9 cellular contexts compared by ENCODE assay signal in genomic region chr21:46551636-46552241, GRCh38. TPM values are rescaled to one million over a fixed set of nuclear protein-coding genes. Genes with fewer than 3 reads are reported as not detected.
DNase-seq lines count a peak whose midpoint lies in the region; ATAC-seq and TF ChIP-seq lines count a peak whose summit lies in the region.
"Had no signal": no experiment of that assay in that cellular context is flagged by ENCODE, and none has a peak within 500 bp of the region (broad histone marks: within the 10 kb centered on the region; RNA-seq: fewer than 3 reads in every experiment).

No MANE protein-coding gene starts in this region.

- H3K9me2 ChIP-seq in HCT116 (ENCODE audit: insufficient read depth) = no peaks in the 10 kb centered on the region

- no peak overlapping the region for H3K4me3 ChIP-seq in HCT116 (replicated peaks in 1 of 2; ENCODE audit: low read depth in 1 of 2, low read length in 2 of 2)
- H3K4me3 ChIP-seq: HAP-1 had no signal

- H4K20me1 ChIP-seq in HCT116 (ENCODE audit: insufficient read depth) = no peaks in the 10 kb centered on the region

- H3K4me2 ChIP-seq in HCT116 (ENCODE audit: low read length) = no peak overlapping the region

- H3K4me1 ChIP-seq in HCT116 (ENCODE audit: control insufficient read depth in 1 of 2, insufficient read depth in 2 of 2, low read length in 2 of 2) = no peaks in the 10 kb centered on the region
- H3K4me1 ChIP-seq: HAP-1 had no signal

- POLR2A ChIA-PET in HCT116 (lab: Charles Lee) = no interaction called here

- CTCF ChIA-PET in HCT116 (lab: Charles Lee) = no interaction called here

- no peak for TF ChIP-seq RAD21 in HCT116 (IDR thresholded peaks at IDR 0.05; ENCODE audit: low read depth)

- no peak overlapping the region for H3K9ac ChIP-seq in HCT116 (ENCODE audit: low read length)

- peaks cover 4 to 7% of the 10 kb centered on the region in 2 experiments; a peak in 3 of 4 replicates for H3K36me3 ChIP-seq in HCT116 (ENCODE audit: control insufficient read depth in 1 of 2, insufficient read depth in 2 of 2, low read length in 2 of 2)

- BruUV-seq in HCT116 (replicated peaks; lab: Mats Ljungman, UMichigan) = no TSS peak

- H2AFZ ChIP-seq in HCT116 (ENCODE audit: low read depth, low read length, poor library complexity, severe bottlenecking) = no peak overlapping the region

- H3K27me3 ChIP-seq in HCT116 (ENCODE audit: insufficient read depth, low read length) = no peaks in the 10 kb centered on the region

- RAD21 ChIA-PET in HCT116 (lab: Charles Lee; ENCODE audit: low non-redundant PET in 1 of 2, low total read pairs in 2 of 2, uncharacterized antibody in 2 of 2, unreplicated experiment in 2 of 2) = no interaction called here

- H3K9me3 ChIP-seq in HCT116 (ENCODE audit: control insufficient read depth in 1 of 2, insufficient read depth in 1 of 2, low read depth in 1 of 2, low read length in 2 of 2) = no peaks in the 10 kb centered on the region
- H3K9me3 ChIP-seq: HAP-1 had no signal

- no peak for DNase-seq in HCT116 (ENCODE audit: low read depth, low spot score)
- peak; percentile 20 for DNase-seq in activated CD8-positive, alpha-beta memory T cell treated with anti-CD3 and anti-CD28 coated beads, Interleukin-2, amount 50 U/mL, for 1 hour (ENCODE audit: extremely low read depth)
- peak; percentile 59 for DNase-seq in Right ventricle myocardium superior
- peak in 2 of 3 donors; percentile 21 to 42 for DNase-seq in stimulated activated CD4-positive, alpha-beta T cell treated with anti-CD3 and anti-CD28 coated beads, TNF-alpha, amount 100 ng/mL, for 48 hours (ENCODE audit: low read depth in 3 of 3)
- DNase-seq in putamen (ENCODE audit: low spot score) = no peak
- no peak for DNase-seq in C1 segment of cervical spinal cord (lab: John Stamatoyannopoulos, UW)
- no peak for DNase-seq in KBM-7
- no peak for DNase-seq in NCI-H1092 (lab: John Stamatoyannopoulos, UW)

- in situ Hi-C loops in KBM-7 (cut with MboI; ENCODE audit: low pct_unique_long_range_greater_than_20kb, low sequenced_read_pairs) = no loop called here

- TF ChIP-seq POLR2A in HCT116 (IDR thresholded peaks at IDR 0.05; ENCODE audit: borderline replicate concordance, extremely low read depth, insufficient read depth, insufficient read length) = no peak

- TF ChIP-seq CTCF in HCT116 (IDR thresholded peaks at IDR 0.05 in 2 of 3, conservative IDR thresholded peaks at IDR 0.05 in 1 of 3; ENCODE audit: borderline replicate concordance in 1 of 3, insufficient read depth in 1 of 3, low read depth in 2 of 3, low read length in 2 of 3) = no peak

- H3K27ac ChIP-seq in HCT116 (ENCODE audit: low read depth, low read length) = no peak overlapping the region

- H3K79me2 ChIP-seq in HCT116 (ENCODE audit: insufficient read depth, low read length) = no peaks in the 10 kb centered on the region

- ATAC-seq in HCT116 (peak; percentile 53), Right ventricle myocardium superior (ENCODE audit: poor library complexity) (no peak)

- intact Hi-C loops in HCT116 (cut with micrococcal nuclease) (no loop called here), Right ventricle myocardium superior (cut with DNase I) (no loop called here)

TF ChIP-seq in HCT116, 20 proteins besides CTCF, POLR2A, EP300 and RAD21:
- TF ChIP-seq ZBTB33 (IDR thresholded peaks at IDR 0.05; ENCODE audit: extremely low read depth, insufficient replicate concordance, low read length) (no peak), CEBPB (IDR thresholded peaks at IDR 0.05; ENCODE audit: low read depth) (no peak), MAX (IDR thresholded peaks at IDR 0.05) (no peak)
TF ChIP-seq in HCT116: peak in this region for 0.

RNA-seq across cellular contexts. Expression of gene S100B, which starts 53.1 kb away (rescaled TPM):
- total RNA-seq in HCT116 (2021; ENCODE audit: unreplicated experiment) (not detected), Right ventricle myocardium superior (5.5 TPM)
- polyA plus RNA-seq in HCT116 (2012) = not detected in 2 replicates

Comparison
In these comparisons a context has a peak if more than half of its experiments do, and no peak if none do; other contexts are left out.
1. DNase-seq: peak in activated CD8-positive, alpha-beta memory T cell treated with anti-CD3 and anti-CD28 coated beads, Interleukin-2, amount 50 U/mL, for 1 hour (single experiment), Right ventricle myocardium superior (single experiment) and stimulated activated CD4-positive, alpha-beta T cell treated with anti-CD3 and anti-CD28 coated beads, TNF-alpha, amount 100 ng/mL, for 48 hours (2 of 3); none in HCT116 (single experiment), putamen (single experiment), C1 segment of cervical spinal cord (0 of 14), KBM-7 (single experiment) and NCI-H1092 (single experiment).